8 cellular contexts compared by ENCODE assay signal in genomic region chr18:54130177-54130576, GRCh38.
"Had no signal": no experiment of that assay in that cellular context is flagged by ENCODE, and none has a peak within 500 bp of the region (broad histone marks: within the 10 kb centered on the region; RNA-seq: fewer than 3 reads in every experiment).

No MANE protein-coding gene starts in this region.

- DNase-seq: activated CD4-positive, alpha-beta T cell treated with anti-CD3 and anti-CD28 coated beads, Interleukin-2, amount 50 U/mL, for 1 hour; activated CD4-positive, CD25-positive, alpha-beta regulatory T cell; amniotic stem cell; dorsolateral prefrontal cortex; glutamatergic neuron; stimulated activated CD4-positive, alpha-beta T cell treated with anti-CD3 and anti-CD28 coated beads, Interleukin-15, amount 100 ng/mL, for 24 hours; stimulated activated CD4-positive, alpha-beta T cell treated with anti-CD3 and anti-CD28 coated beads, Interleukin-4, amount 100 ng/mL, for 24 hours had no signal

- H3K27me3 ChIP-seq: dorsolateral prefrontal cortex had no signal

- ATAC-seq: left lobe of liver had no signal

- H3K4me3 ChIP-seq: dorsolateral prefrontal cortex had no signal

- H3K27ac ChIP-seq: dorsolateral prefrontal cortex had no signal
